In genomic region chr19:15125232-15126067, GRCh38 we compare ENCODE assay signal across 8 cellular contexts. TPM values are rescaled to one million over a fixed set of nuclear protein-coding genes. Genes with fewer than 3 reads are reported as not detected.
DNase-seq lines count a peak whose midpoint lies in the region; ATAC-seq lines count a peak whose summit lies in the region.

No MANE protein-coding gene starts in this region.

- H3K4me1 Mint-ChIP-seq in IgD-negative memory B cell: peaks cover 7 to 24% (median 9%) of the 10 kb centered on the region in 3 donors

- H3K36me3 Mint-ChIP-seq in IgD-negative memory B cell: peaks cover 5% of the 10 kb centered on the region

- H3K27ac Mint-ChIP-seq in IgD-negative memory B cell: peak overlapping the region; percentile 90 to 99 (median 96)

- ATAC-seq in GM21576 (IDR thresholded peaks at IDR 0.05; ENCODE audit: unreplicated experiment): peak; percentile 74

- H3K4me3 ChIP-seq in mononuclear cell (ENCODE audit: low read length): peak overlapping the region; percentile 84

- peak overlapping the region; percentile 93 to 99 (median 98) for H3K4me3 Mint-ChIP-seq in IgD-negative memory B cell

- H3K9me3 ChIP-seq in mononuclear cell (ENCODE audit: low read depth, low read length): no peaks in the 10 kb centered on the region

- peaks cover 2% of the 10 kb centered on the region for H3K27me3 Mint-ChIP-seq in IgD-negative memory B cell

- no peaks in the 10 kb centered on the region for H3K9me3 Mint-ChIP-seq in IgD-negative memory B cell

- H3K27ac ChIP-seq in epithelial cell of prostate: peak overlapping the region; percentile 68

- DNase-seq in DMS153 treated with DMSO at 0.1 percent for 48 hours (lab: John Stamatoyannopoulos, UW; ENCODE audit: unreplicated experiment) (peak; percentile 96), OCI-M1 (lab: John Stamatoyannopoulos, UW) (peak; percentile 100), activated T-cell treated with anti-CD3 and anti-CD28 coated beads for 48 hours (ENCODE audit: low read depth) (peak; percentile 99), epithelial cell of prostate (ENCODE audit: low read depth, low spot score) (peak; percentile 69)
- peak; percentile 98 to 99 for DNase-seq in stimulated activated CD8-positive, alpha-beta memory T cell treated with anti-CD3 and anti-CD28 coated beads, Interleukin-2, amount 100 ng/mL, for 48 hours (ENCODE audit: low read depth in 2 of 2)

- no peaks in the 10 kb centered on the region for H3K27me3 ChIP-seq in mononuclear cell (ENCODE audit: insufficient read depth, low read length)

- H3K4me1 ChIP-seq in mononuclear cell (ENCODE audit: insufficient read depth, low read length): peaks cover 15% of the 10 kb centered on the region

RNA-seq across cellular contexts. Expression of gene SYDE1, which starts 18.2 kb away (rescaled TPM):
- not detected for polyA plus RNA-seq in IgD-negative memory B cell
- not detected for total RNA-seq in mononuclear cell

RNA-seq across cellular contexts. Expression of gene OR1I1, which starts 43.4 kb away (rescaled TPM):
- not detected for polyA plus RNA-seq in IgD-negative memory B cell
- total RNA-seq in mononuclear cell: not detected

Comparison
In these comparisons a context has a peak if more than half of its experiments do, and no peak if none do; other contexts are left out.
1. Peak in every context shown above with its lines: DNase-seq, ATAC-seq, H3K4me3 ChIP-seq and H3K27ac ChIP-seq.